37 cellular contexts compared by ENCODE assay signal in the genomic region with DNA sequence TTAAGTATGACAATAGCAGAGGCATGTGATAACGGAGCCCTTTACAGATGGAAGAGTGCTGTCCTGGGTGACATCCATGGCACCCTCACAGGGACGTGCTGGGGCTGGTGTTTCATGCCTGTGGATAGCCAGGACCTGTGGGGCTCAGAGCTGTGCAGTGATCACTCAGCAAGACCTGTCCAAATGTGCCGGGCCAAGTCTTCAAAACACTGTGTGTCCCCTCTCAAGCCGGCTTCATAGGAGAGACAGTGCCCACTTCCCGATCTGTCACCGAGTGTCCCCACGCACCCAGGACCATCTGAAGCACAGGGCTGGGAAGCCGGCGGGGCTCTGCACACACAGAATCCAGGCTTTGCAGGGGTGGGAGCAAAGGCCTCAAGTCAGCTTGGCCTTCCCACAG.
"Had no signal": no experiment of that assay in that cellular context is flagged by ENCODE, and none has a peak within 500 bp of the region (broad histone marks: within the 10 kb centered on the region; RNA-seq: fewer than 3 reads in every experiment).

No MANE protein-coding gene starts in this region.

- H3K4me3 Mint-ChIP-seq: activated naive CD4-positive, alpha-beta T cell treated with anti-CD3 and anti-CD28 coated beads for 36 hours; activated naive CD4-positive, alpha-beta T cell treated with anti-CD3 and anti-CD28 coated beads, Interleukin-2, amount 10 ng/mL, durations not matched to agents 7 days and 5 days; activated naive CD4-positive, alpha-beta T cell treated with anti-CD3 and anti-CD28 coated beads, Interleukin-2, amount 50 U/mL, for 24 hours; activated naive CD8-positive, alpha-beta T cell; activated naive CD8-positive, alpha-beta T cell treated with anti-CD3 and anti-CD28 coated beads for 36 hours; activated naive CD8-positive, alpha-beta T cell treated with anti-CD3 and anti-CD28 coated beads, Interleukin-2, amount 10 ng/mL, durations not matched to agents 7 days and 5 days; activated naive CD8-positive, alpha-beta T cell treated with anti-CD3 and anti-CD28 coated beads, Interleukin-2, amount 50 U/mL, for 24 hours; activated T-cell treated with anti-CD3 and anti-CD28 coated beads, Interleukin-2, amount 50 U/mL, for 24 hours; activated T-cell treated with anti-CD3 and anti-CD28 coated beads, Interleukin-2, amount 50 U/mL, for 4 hours; activated T-cell treated with anti-CD3 and anti-CD28 coated beads, Interleukin-2, amount 50 U/mL, for 72 hours; activated T-helper 1 cell treated with anti-CD3 and anti-CD28 coated beads, Interleukin-12 subunit alpha, Interleukin-12 subunit beta, Interleukin-2, Interleukin-4 antibody, amounts not matched to agents 30 ng/mL and 10 ng/mL and 1 ng/mL, durations not matched to agents 14 hours and 24 hours and 36 hours; activated T-helper 17 cell treated with anti-CD3 and anti-CD28 coated beads, Interleukin-2, amount 50 U/mL, for 72 hours; brain; central memory CD8-positive, alpha-beta T cell had no signal

- H3K9me3 ChIP-seq: adrenal gland, ascending aorta, body of pancreas, breast epithelium had no signal

- H3K9me3 Mint-ChIP-seq: activated naive CD4-positive, alpha-beta T cell treated with anti-CD3 and anti-CD28 coated beads for 36 hours; activated naive CD4-positive, alpha-beta T cell treated with anti-CD3 and anti-CD28 coated beads, Interleukin-2, amount 10 ng/mL, durations not matched to agents 7 days and 5 days; activated naive CD4-positive, alpha-beta T cell treated with anti-CD3 and anti-CD28 coated beads, Interleukin-2, amount 50 U/mL, for 24 hours; activated naive CD4-positive, alpha-beta T cell treated with anti-CD3 and anti-CD28 coated beads, Interleukin-2, amount 50 U/mL, for 72 hours; activated naive CD8-positive, alpha-beta T cell treated with anti-CD3 and anti-CD28 coated beads for 36 hours; activated naive CD8-positive, alpha-beta T cell treated with anti-CD3 and anti-CD28 coated beads, Interleukin-2, amount 10 ng/mL, durations not matched to agents 7 days and 5 days; activated naive CD8-positive, alpha-beta T cell treated with anti-CD3 and anti-CD28 coated beads, Interleukin-2, amount 50 U/mL, for 24 hours; activated T-cell treated with anti-CD3 and anti-CD28 coated beads, Interleukin-2, amount 50 U/mL, for 4 hours; activated T-helper 1 cell treated with anti-CD3 and anti-CD28 coated beads, Interleukin-12 subunit alpha, Interleukin-12 subunit beta, Interleukin-2, Interleukin-4 antibody, amounts not matched to agents 30 ng/mL and 10 ng/mL and 1 ng/mL, durations not matched to agents 14 hours and 24 hours and 36 hours; activated T-helper 17 cell treated with anti-CD3 and anti-CD28 coated beads, Interleukin-2, amount 50 U/mL, for 72 hours; central memory CD8-positive, alpha-beta T cell had no signal

- H3K36me3 Mint-ChIP-seq: activated naive CD4-positive, alpha-beta T cell treated with anti-CD3 and anti-CD28 coated beads, Interleukin-2, amount 10 ng/mL, durations not matched to agents 7 days and 5 days; activated naive CD4-positive, alpha-beta T cell treated with anti-CD3 and anti-CD28 coated beads, Interleukin-2, amount 50 U/mL, for 24 hours; activated naive CD4-positive, alpha-beta T cell treated with anti-CD3 and anti-CD28 coated beads, Interleukin-2, amount 50 U/mL, for 72 hours; activated naive CD8-positive, alpha-beta T cell; activated naive CD8-positive, alpha-beta T cell treated with anti-CD3 and anti-CD28 coated beads for 36 hours; activated naive CD8-positive, alpha-beta T cell treated with anti-CD3 and anti-CD28 coated beads, Interleukin-2, amount 10 ng/mL, durations not matched to agents 7 days and 5 days; brain had no signal

- H3K27me3 ChIP-seq: ascending aorta, body of pancreas, brain microvascular endothelial cell, breast epithelium had no signal

- H3K27ac Mint-ChIP-seq: activated naive CD4-positive, alpha-beta T cell treated with anti-CD3 and anti-CD28 coated beads for 36 hours; activated naive CD4-positive, alpha-beta T cell treated with anti-CD3 and anti-CD28 coated beads, Interleukin-2, amount 10 ng/mL, durations not matched to agents 7 days and 5 days; activated naive CD4-positive, alpha-beta T cell treated with anti-CD3 and anti-CD28 coated beads, Interleukin-2, amount 50 U/mL, for 24 hours; activated naive CD4-positive, alpha-beta T cell treated with anti-CD3 and anti-CD28 coated beads, Interleukin-2, amount 50 U/mL, for 72 hours; activated naive CD8-positive, alpha-beta T cell; activated naive CD8-positive, alpha-beta T cell treated with anti-CD3 and anti-CD28 coated beads for 36 hours; activated naive CD8-positive, alpha-beta T cell treated with anti-CD3 and anti-CD28 coated beads, Interleukin-2, amount 10 ng/mL, durations not matched to agents 7 days and 5 days; activated naive CD8-positive, alpha-beta T cell treated with anti-CD3 and anti-CD28 coated beads, Interleukin-2, amount 50 U/mL, for 24 hours; activated T-cell treated with anti-CD3 and anti-CD28 coated beads, Interleukin-2, amount 50 U/mL, for 24 hours; activated T-cell treated with anti-CD3 and anti-CD28 coated beads, Interleukin-2, amount 50 U/mL, for 72 hours; activated T-helper 1 cell treated with anti-CD3 and anti-CD28 coated beads, Interleukin-12 subunit alpha, Interleukin-12 subunit beta, Interleukin-2, Interleukin-4 antibody, amounts not matched to agents 30 ng/mL and 10 ng/mL and 1 ng/mL, durations not matched to agents 14 hours and 24 hours and 36 hours; activated T-helper 17 cell treated with anti-CD3 and anti-CD28 coated beads, Interleukin-2, amount 50 U/mL, for 72 hours; activated T-helper 2 cell treated with anti-CD3 and anti-CD28 coated beads, Interferon-gamma antibody, Interleukin-2, Interleukin-4, amounts not matched to agents 10 μg/mL and 5 μg/mL and 100 μg/mL, durations not matched to agents 14 hours and 24 hours and 36 hours; brain had no signal

- H3K36me3 ChIP-seq: adrenal gland, ascending aorta, brain microvascular endothelial cell, breast epithelium, cardiac muscle cell had no signal

- H3K4me1 Mint-ChIP-seq: activated naive CD8-positive, alpha-beta T cell treated with anti-CD3 and anti-CD28 coated beads, Interleukin-2, amount 10 ng/mL, durations not matched to agents 7 days and 5 days; activated naive CD8-positive, alpha-beta T cell treated with anti-CD3 and anti-CD28 coated beads, Interleukin-2, amount 50 U/mL, for 24 hours; activated T-helper 17 cell treated with anti-CD3 and anti-CD28 coated beads, Interleukin-2, amount 50 U/mL, for 72 hours had no signal

- H3K4me1 ChIP-seq: adrenal gland, breast epithelium had no signal

- H3K27ac ChIP-seq: adrenal gland, ascending aorta, body of pancreas, brain microvascular endothelial cell, breast epithelium, cardiac muscle cell had no signal

- DNase-seq: activated gamma-delta T cell; activated gamma-delta T cell treated with Interleukin-2 at 50 U/mL for 16 hours; activated naive CD4-positive, alpha-beta T cell; activated naive CD4-positive, alpha-beta T cell treated with anti-CD3 and anti-CD28 coated beads for 36 hours; activated naive CD4-positive, alpha-beta T cell treated with anti-CD3 and anti-CD28 coated beads, Interleukin-2, amount 10 ng/mL, durations not matched to agents 7 days and 5 days; activated naive CD4-positive, alpha-beta T cell treated with anti-CD3 and anti-CD28 coated beads, Interleukin-2, amount 50 U/mL, for 16 hours; activated naive CD4-positive, alpha-beta T cell treated with Interleukin-2 at 50 U/mL for 16 hours; activated naive CD8-positive, alpha-beta T cell treated with anti-CD3 and anti-CD28 coated beads for 36 hours; activated naive CD8-positive, alpha-beta T cell treated with anti-CD3 and anti-CD28 coated beads, Interleukin-2, amount 10 ng/mL, durations not matched to agents 7 days and 5 days; activated naive CD8-positive, alpha-beta T cell treated with anti-CD3 and anti-CD28 coated beads, Interleukin-2, amount 50 U/mL, for 24 hours; activated T-cell treated with anti-CD3 and anti-CD28 coated beads for 4 hours; activated T-cell treated with anti-CD3 and anti-CD28 coated beads, Interleukin-2, amount 50 U/mL, for 1 hour; activated T-cell treated with anti-CD3 and anti-CD28 coated beads, Interleukin-2, amount 50 U/mL, for 24 hours; activated T-cell treated with anti-CD3 and anti-CD28 coated beads, Interleukin-2, amount 50 U/mL, for 4 hours; activated T-cell treated with anti-CD3 and anti-CD28 coated beads, Interleukin-2, amount 50 U/mL, for 48 hours; activated T-cell treated with anti-CD3 and anti-CD28 coated beads, Interleukin-2, amount 50 U/mL, for 72 hours; adrenal gland; amniotic stem cell; amygdala; anterior cingulate cortex; aorta; body of pancreas; brain microvascular endothelial cell; caudate nucleus; central memory CD4-positive, alpha-beta T cell; cerebellar nuclear complex had no signal

- H3K4me3 ChIP-seq: adrenal gland, ascending aorta, body of pancreas, breast epithelium, cardiac muscle cell had no signal
